In the genomic region with DNA sequence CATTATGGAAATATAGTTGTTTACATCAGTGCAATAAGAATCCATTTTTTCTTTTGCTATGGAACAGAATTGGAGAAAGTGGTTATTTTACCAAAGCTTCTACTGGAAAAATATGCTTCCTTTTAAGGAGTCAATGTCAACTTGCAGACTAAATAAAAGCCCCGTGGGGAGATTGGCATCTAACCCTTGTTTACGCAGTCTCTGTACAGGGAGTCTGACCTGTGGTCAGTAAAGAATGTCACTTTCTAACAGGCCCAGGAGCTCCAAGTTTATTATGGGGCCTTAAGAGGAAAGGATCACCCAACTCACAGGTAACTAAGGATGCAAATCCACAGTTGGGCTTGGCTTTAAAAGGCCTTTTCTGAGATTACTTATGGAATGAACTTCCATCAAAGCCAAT, we compare ENCODE assay signal across 24 cellular contexts.
"Had no signal": no experiment of that assay in that cellular context is flagged by ENCODE, and none has a peak within 500 bp of the region (broad histone marks: within the 10 kb centered on the region; RNA-seq: fewer than 3 reads in every experiment).

No MANE protein-coding gene starts in this region.

- H3K4me3 ChIP-seq: ascending aorta, breast epithelium, MG63, SK-N-MC had no signal

- H3K4me2 ChIP-seq: KMS-11 had no signal

- DNase-seq: activated CD4-positive, alpha-beta T cell treated with anti-CD3 and anti-CD28 coated beads for 36 hours; activated CD8-positive, alpha-beta memory T cell treated with anti-CD3 and anti-CD28 coated beads, Interleukin-2, amount 50 U/mL, for 4 hours; activated CD8-positive, alpha-beta T cell treated with anti-CD3 and anti-CD28 coated beads for 36 hours; activated effector memory CD4-positive, alpha-beta T cell treated with Interleukin-2 at 50 U/mL for 16 hours; activated naive CD4-positive, alpha-beta T cell; amniotic stem cell; caudate nucleus; MG63; MV-4-11; NCI-H1092 treated with DMSO at 0.1 percent for 48 hours; NCI-H1417 treated with DMSO at 0.1 percent for 48 hours; NCI-H1694; NCI-H2081; NCI-H446; NCI-H524; RPMI8226; T-helper 1 cell; WERI-Rb-1 had no signal

- H3K4me1 ChIP-seq: ascending aorta, breast epithelium had no signal

- H3K9ac ChIP-seq: KMS-11 had no signal

- H3K27me3 ChIP-seq: ascending aorta, breast epithelium, MG63 had no signal

- ATAC-seq: activated CD4-positive, alpha-beta T cell treated with anti-CD3 and anti-CD28 coated beads for 36 hours; activated CD8-positive, alpha-beta T cell treated with anti-CD3 and anti-CD28 coated beads for 36 hours; Panc1; Right ventricle myocardium inferior had no signal

- H3K27ac ChIP-seq: ascending aorta, breast epithelium, KMS-11, SK-N-MC, WERI-Rb-1 had no signal

- H3K36me3 ChIP-seq: ascending aorta, breast epithelium, MG63, WERI-Rb-1 had no signal
